24 cellular contexts compared by ENCODE assay signal in genomic region chr10:120783098-120783497, GRCh38.
"Had no signal": no experiment of that assay in that cellular context is flagged by ENCODE, and none has a peak within 500 bp of the region (broad histone marks: within the 10 kb centered on the region; RNA-seq: fewer than 3 reads in every experiment).

No MANE protein-coding gene starts in this region.

- H3K9me3 Mint-ChIP-seq: effector memory CD8-positive, alpha-beta T cell had no signal

- H3K27ac Mint-ChIP-seq: dendritic cell treated with granulocyte-macrophage colony-stimulating factor and Interleukin-4, amounts not matched to agents 40 ng/mL and 50 ng/mL, for 4 days; effector memory CD8-positive, alpha-beta T cell; endodermal cell had no signal

- H3K4me3 Mint-ChIP-seq: dendritic cell treated with granulocyte-macrophage colony-stimulating factor and Interleukin-4, amounts not matched to agents 40 ng/mL and 50 ng/mL, for 4 days; effector memory CD8-positive, alpha-beta T cell; endodermal cell had no signal

- H3K27me3 ChIP-seq: colonic mucosa, dorsolateral prefrontal cortex, esophagus muscularis mucosa, gastrocnemius medialis, gastroesophageal sphincter, heart left ventricle, heart right ventricle had no signal

- H3K27ac ChIP-seq: colonic mucosa, coronary artery, dorsolateral prefrontal cortex, epithelial cell of prostate, esophagus muscularis mucosa, esophagus squamous epithelium, foreskin keratinocyte, gastrocnemius medialis, gastroesophageal sphincter, heart left ventricle, heart right ventricle had no signal

- H3K4me1 ChIP-seq: colonic mucosa, esophagus muscularis mucosa, esophagus squamous epithelium, foreskin keratinocyte, gastrocnemius medialis, gastroesophageal sphincter, heart left ventricle, heart right ventricle had no signal

- DNase-seq: colonic mucosa; cortex of kidney; dermis blood vessel endothelial cell; dorsolateral prefrontal cortex; effector CD4-positive, alpha-beta T cell; effector CD8-positive, alpha-beta T cell; effector memory CD4-positive, alpha-beta T cell; effector memory CD8-positive, alpha-beta T cell; endodermal cell; erythroblast; esophagus squamous epithelium; foreskin fibroblast; foreskin keratinocyte; foreskin melanocyte; gastrocnemius medialis; glutamatergic neuron; head of caudate nucleus; heart left ventricle; heart right ventricle had no signal

- H3K4me3 ChIP-seq: colonic mucosa, coronary artery, dorsolateral prefrontal cortex, esophagus muscularis mucosa, esophagus squamous epithelium, gastrocnemius medialis, gastroesophageal sphincter, heart left ventricle, heart right ventricle had no signal

- H3K36me3 ChIP-seq: colonic mucosa, esophagus muscularis mucosa, esophagus squamous epithelium, gastrocnemius medialis, gastroesophageal sphincter, heart left ventricle, heart right ventricle had no signal

- H3K9me3 ChIP-seq: colonic mucosa, esophagus muscularis mucosa, esophagus squamous epithelium, gastrocnemius medialis, gastroesophageal sphincter, heart left ventricle, heart right ventricle had no signal

- H3K4me1 Mint-ChIP-seq: endodermal cell had no signal
